ENCODE assay signal across 32 cellular contexts in the genomic region with DNA sequence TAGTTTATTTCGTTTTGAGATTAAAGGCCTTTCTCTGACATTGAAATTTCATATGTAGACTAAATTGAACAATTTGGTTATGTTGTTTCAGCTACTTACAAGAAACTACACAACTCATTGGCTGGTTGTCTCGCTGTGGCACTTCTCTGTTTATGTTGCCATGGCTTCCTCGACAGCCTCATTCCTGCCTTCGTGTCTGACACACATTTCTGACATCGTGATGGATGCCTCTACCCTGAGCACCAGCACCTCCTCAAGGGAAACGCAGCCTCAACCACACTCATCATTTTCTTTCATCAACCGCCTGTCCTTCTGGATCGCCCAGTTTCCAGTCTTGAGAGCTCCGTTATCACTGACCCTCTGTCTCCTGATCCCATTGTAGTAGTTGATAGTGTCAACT.
"Had no signal": no experiment of that assay in that cellular context is flagged by ENCODE, and none has a peak within 500 bp of the region (broad histone marks: within the 10 kb centered on the region; RNA-seq: fewer than 3 reads in every experiment).

No MANE protein-coding gene starts in this region.

- DNase-seq: central memory CD4-positive, alpha-beta T cell; effector CD8-positive, alpha-beta T cell; endodermal cell; foreskin keratinocyte; heart left ventricle; immature natural killer cell; kidney; midbrain; naive thymus-derived CD4-positive, alpha-beta T cell; nephron progenitor cell; sigmoid colon; spleen; stimulated activated CD4-positive, alpha-beta T cell treated with anti-CD3 and anti-CD28 coated beads, Interleukin-4, amount 100 ng/mL, for 4 hours; stimulated activated naive CD8-positive, alpha-beta T cell treated with anti-CD3 and anti-CD28 coated beads, Interleukin-15, Interleukin-2, amounts not matched to agents 100 U/mL and 50 U/mL, for 24 hours; substantia nigra; testis; tibial artery; upper lobe of right lung; uterus had no signal

- H3K4me1 ChIP-seq: foreskin keratinocyte, parathyroid adenoma, spleen, testis, upper lobe of right lung, uterus had no signal

- H3K4me3 ChIP-seq: gastroesophageal sphincter, heart left ventricle, hepatocyte, lung, right atrium auricular region, sigmoid colon, spleen, testis, tibial artery, upper lobe of right lung, uterus had no signal

- ATAC-seq: esophagus mucosa; foreskin keratinocyte; gastroesophageal sphincter; left lobe of liver; naive thymus-derived CD4-positive, alpha-beta T cell; stimulated activated memory B cell treated with anti-CD40 and anti-IgM and Interleukin-4, amounts not matched to agents 10 μg/mL and 1 μg/mL and 100 μg/mL, for 72 hours; stimulated activated naive CD8-positive, alpha-beta T cell treated with anti-CD3 and anti-CD28 coated beads, Interleukin-15, Interleukin-2, amounts not matched to agents 100 U/mL and 50 U/mL, for 24 hours; upper lobe of right lung had no signal

- H3K27me3 ChIP-seq: foreskin keratinocyte, gastroesophageal sphincter, heart left ventricle, hepatocyte, neutrophil, right atrium auricular region, sigmoid colon, spleen, testis, tibial artery, upper lobe of right lung, uterus had no signal

- H3K4me1 Mint-ChIP-seq: immature natural killer cell; memory B cell; naive thymus-derived CD4-positive, alpha-beta T cell; stimulated activated memory B cell treated with anti-CD40 and anti-IgM and Interleukin-4, amounts not matched to agents 10 μg/mL and 1 μg/mL and 100 μg/mL, for 72 hours had no signal

- H3K36me3 ChIP-seq: gastroesophageal sphincter, heart left ventricle, neutrophil, right atrium auricular region, sigmoid colon, spleen, tibial artery, upper lobe of right lung, uterus had no signal

- H3K9me3 Mint-ChIP-seq: dendritic cell treated with granulocyte-macrophage colony-stimulating factor and Interleukin-4, amounts not matched to agents 40 ng/mL and 50 ng/mL, for 4 days; endodermal cell; immature natural killer cell; memory B cell; naive thymus-derived CD4-positive, alpha-beta T cell; nephron progenitor cell; stimulated activated memory B cell treated with anti-CD40 and anti-IgM and Interleukin-4, amounts not matched to agents 10 μg/mL and 1 μg/mL and 100 μg/mL, for 72 hours had no signal

- H3K27ac ChIP-seq: epithelial cell of prostate, foreskin keratinocyte, gastroesophageal sphincter, hepatocyte, neutrophil, parathyroid adenoma, spleen, testis, tibial artery, upper lobe of right lung, uterus had no signal

- H3K4me3 Mint-ChIP-seq: dendritic cell treated with granulocyte-macrophage colony-stimulating factor and Interleukin-4, amounts not matched to agents 40 ng/mL and 50 ng/mL, for 4 days; endodermal cell; immature natural killer cell; memory B cell; naive thymus-derived CD4-positive, alpha-beta T cell; nephron progenitor cell; stimulated activated memory B cell treated with anti-CD40 and anti-IgM and Interleukin-4, amounts not matched to agents 10 μg/mL and 1 μg/mL and 100 μg/mL, for 72 hours had no signal

- H3K36me3 Mint-ChIP-seq: immature natural killer cell; memory B cell; naive thymus-derived CD4-positive, alpha-beta T cell; stimulated activated memory B cell treated with anti-CD40 and anti-IgM and Interleukin-4, amounts not matched to agents 10 μg/mL and 1 μg/mL and 100 μg/mL, for 72 hours had no signal

- H3K27ac Mint-ChIP-seq: dendritic cell treated with granulocyte-macrophage colony-stimulating factor and Interleukin-4, amounts not matched to agents 40 ng/mL and 50 ng/mL, for 4 days; endodermal cell; immature natural killer cell; memory B cell; naive thymus-derived CD4-positive, alpha-beta T cell; nephron progenitor cell; progenitor cell of endocrine pancreas; stimulated activated memory B cell treated with anti-CD40 and anti-IgM and Interleukin-4, amounts not matched to agents 10 μg/mL and 1 μg/mL and 100 μg/mL, for 72 hours had no signal

- H3K9me3 ChIP-seq: gastroesophageal sphincter, heart left ventricle, neutrophil, right atrium auricular region, sigmoid colon, spleen, testis, tibial artery, upper lobe of right lung, uterus had no signal

- H3K27me3 Mint-ChIP-seq: dendritic cell treated with granulocyte-macrophage colony-stimulating factor and Interleukin-4, amounts not matched to agents 40 ng/mL and 50 ng/mL, for 4 days; progenitor cell of endocrine pancreas; stimulated activated memory B cell treated with anti-CD40 and anti-IgM and Interleukin-4, amounts not matched to agents 10 μg/mL and 1 μg/mL and 100 μg/mL, for 72 hours had no signal
